In genomic region chr16:84292032-84292431, GRCh38 we compare ENCODE assay signal across 14 cellular contexts. TPM values are rescaled to one million over a fixed set of nuclear protein-coding genes. Genes with fewer than 3 reads are reported as not detected.
A peak's percentile ranks its signal among the peaks of the same experiment; 100 is the strongest.
DNase-seq lines count a peak whose midpoint lies in the region; ATAC-seq and TF ChIP-seq lines count a peak whose summit lies in the region.
"Had no signal": no experiment of that assay in that cellular context is flagged by ENCODE, and none has a peak within 500 bp of the region (broad histone marks: within the 10 kb centered on the region; RNA-seq: fewer than 3 reads in every experiment).

No MANE protein-coding gene starts in this region.

- TF ChIP-seq CTCF in HEK293 (tag by site-specific recombination; IDR thresholded peaks at IDR 0.05), result no peak
- TF ChIP-seq CTCF in WTC11 (IDR thresholded peaks at IDR 0.05), result no peak
- TF ChIP-seq CTCF in PC-9 (conservative IDR thresholded peaks at IDR 0.05), result no peak

- POLR2A ChIA-PET in HEK293 (lab: Yijun Ruan, JAX), result no interaction called here
- POLR2A ChIA-PET in WTC11 (lab: Charles Lee), result no interaction called here
- POLR2A ChIA-PET in PC-9 (lab: Charles Lee; ENCODE audit: unreplicated experiment), result no interaction called here

- peaks cover 42% of the 10 kb centered on the region for H3K4me1 Mint-ChIP-seq in WTC11

- CTCF ChIA-PET in HEK293 (lab: Yijun Ruan, JAX), result no interaction called here
- CTCF ChIA-PET in WTC11 (lab: Charles Lee), result interaction anchor here (0.6 to 2.6 kb wide), 4 partner anchors 12 to 64 kb away, joined by 3 to 14 read pairs (median 4); no protein-coding TSS in a partner anchor
- CTCF ChIA-PET in PC-9 (lab: Charles Lee), result no interaction called here

- H3K36me3 Mint-ChIP-seq in WTC11, result no peaks in the 10 kb centered on the region
- H3K36me3 Mint-ChIP-seq: CD8-positive, alpha-beta T cell; T-cell had no signal

- no peaks in the 10 kb centered on the region for H3K9me2 ChIP-seq in PC-9 (ENCODE audit: insufficient read depth)

- H3K36me3 ChIP-seq in HEK293 (ENCODE audit: control insufficient read depth in 2 of 2, insufficient read depth in 1 of 2, low read length in 2 of 2) (no peaks in the 10 kb centered on the region), PC-9 (ENCODE audit: low read depth) (no peaks in the 10 kb centered on the region)

- no TSS peak for BruUV-seq in PC-9 (replicated peaks; lab: Mats Ljungman, UMichigan)

- intact Hi-C loops in PC-9 (cut with micrococcal nuclease; ENCODE audit: unreplicated experiment), result no loop called here

- peaks cover 51% of the 10 kb centered on the region for H3K27me3 ChIP-seq in PC-9 (ENCODE audit: insufficient read depth, low read depth)

- H3K27ac Mint-ChIP-seq in WTC11, result no peak overlapping the region
- H3K27ac Mint-ChIP-seq: CD8-positive, alpha-beta T cell; HFFc6; stimulated activated naive CD8-positive, alpha-beta T cell treated with anti-CD3 and anti-CD28 coated beads, Interleukin-15, Interleukin-2, amounts not matched to agents 100 ng/mL and 50 ng/mL, for 24 hours; T-cell had no signal

- DNase-seq in NCI-H1694 treated with DMSO at 0.1 percent for 48 hours (lab: John Stamatoyannopoulos, UW), result peak; percentile 42
- DNase-seq in WTC11 (ENCODE audit: low spot score), result no peak
- peak; percentile 35 for DNase-seq in renal cortical epithelial cell (ENCODE audit: low read depth)
- DNase-seq in activated CD4-positive, alpha-beta T cell treated with anti-CD3 and anti-CD28 coated beads for 4 hours, result no peak
- DNase-seq in PC-9, result no peak
- DNase-seq: CD8-positive, alpha-beta T cell; HFFc6; NCI-H1417 treated with DMSO at 0.1 percent for 48 hours; T-cell had no signal

- H3K9me3 ChIP-seq in HEK293 (ENCODE audit: control insufficient read depth, insufficient read depth, low read depth, low read length) (no peaks in the 10 kb centered on the region), PC-9 (ENCODE audit: insufficient read depth, low read depth) (no peaks in the 10 kb centered on the region)

- peaks cover 7% of the 10 kb centered on the region for H3K9me3 Mint-ChIP-seq in WTC11
- H3K9me3 Mint-ChIP-seq: CD8-positive, alpha-beta T cell; HFFc6; neural crest cell; stimulated activated naive CD8-positive, alpha-beta T cell treated with anti-CD3 and anti-CD28 coated beads, Interleukin-15, Interleukin-2, amounts not matched to agents 100 ng/mL and 50 ng/mL, for 24 hours; T-cell had no signal

- H3K4me3 ChIP-seq in HEK293 (ENCODE audit: low read depth, low read length), result no peak overlapping the region
- H3K4me3 ChIP-seq in PC-9, result no peak overlapping the region

- H3K4me1 ChIP-seq in HEK293 (ENCODE audit: control insufficient read depth, insufficient read depth, low read length), result no peaks in the 10 kb centered on the region
- H3K4me1 ChIP-seq in PC-9 (replicated peaks; ENCODE audit: insufficient read depth), result no peaks in the 10 kb centered on the region

- no peaks in the 10 kb centered on the region for H3K79me2 ChIP-seq in PC-9 (ENCODE audit: low read depth)

- H3K4me3 Mint-ChIP-seq in WTC11, result no peak overlapping the region
- H3K4me3 Mint-ChIP-seq: CD8-positive, alpha-beta T cell; HFFc6; neural crest cell; stimulated activated naive CD8-positive, alpha-beta T cell treated with anti-CD3 and anti-CD28 coated beads, Interleukin-15, Interleukin-2, amounts not matched to agents 100 ng/mL and 50 ng/mL, for 24 hours; T-cell had no signal

- ATAC-seq in WTC11 (peak; percentile 40), GM19351 (IDR thresholded peaks at IDR 0.05; ENCODE audit: unreplicated experiment) (no peak)
- ATAC-seq: CD8-positive, alpha-beta T cell; T-cell had no signal

- no peaks in the 10 kb centered on the region for H4K20me1 ChIP-seq in PC-9 (ENCODE audit: insufficient read depth)

- H3K4me2 ChIP-seq in PC-9, result no peak overlapping the region

- H3K27ac ChIP-seq in HEK293 (ENCODE audit: extremely low read depth, low read depth, low read length), result no peak overlapping the region
- no peak overlapping the region for H3K27ac ChIP-seq in PC-9

- peaks cover 3% of the 10 kb centered on the region; the same call in 1 of the 2 replicates for H3K27me3 Mint-ChIP-seq in WTC11 (ENCODE audit: low read depth)

- H3F3A ChIP-seq in PC-9 (ENCODE audit: insufficient read depth, low read depth), result no peaks in the 10 kb centered on the region

- no peak overlapping the region for H2AFZ ChIP-seq in PC-9

TF ChIP-seq in HEK293, 187 proteins besides CTCF, POLR2A, EP300 and RAD21 (continues in another document):
- TF ChIP-seq ZNF521 (tag by site-specific recombination; IDR thresholded peaks at IDR 0.05) (no peak), ZSCAN5A (tag by site-specific recombination; IDR thresholded peaks at IDR 0.05) (no peak), ZBTB7A (tag by site-specific recombination; IDR thresholded peaks at IDR 0.05; ENCODE audit: low read depth) (no peak), OSR2 (tag by site-specific recombination; IDR thresholded peaks at IDR 0.05) (no peak)
- TF ChIP-seq, protein P1, sequence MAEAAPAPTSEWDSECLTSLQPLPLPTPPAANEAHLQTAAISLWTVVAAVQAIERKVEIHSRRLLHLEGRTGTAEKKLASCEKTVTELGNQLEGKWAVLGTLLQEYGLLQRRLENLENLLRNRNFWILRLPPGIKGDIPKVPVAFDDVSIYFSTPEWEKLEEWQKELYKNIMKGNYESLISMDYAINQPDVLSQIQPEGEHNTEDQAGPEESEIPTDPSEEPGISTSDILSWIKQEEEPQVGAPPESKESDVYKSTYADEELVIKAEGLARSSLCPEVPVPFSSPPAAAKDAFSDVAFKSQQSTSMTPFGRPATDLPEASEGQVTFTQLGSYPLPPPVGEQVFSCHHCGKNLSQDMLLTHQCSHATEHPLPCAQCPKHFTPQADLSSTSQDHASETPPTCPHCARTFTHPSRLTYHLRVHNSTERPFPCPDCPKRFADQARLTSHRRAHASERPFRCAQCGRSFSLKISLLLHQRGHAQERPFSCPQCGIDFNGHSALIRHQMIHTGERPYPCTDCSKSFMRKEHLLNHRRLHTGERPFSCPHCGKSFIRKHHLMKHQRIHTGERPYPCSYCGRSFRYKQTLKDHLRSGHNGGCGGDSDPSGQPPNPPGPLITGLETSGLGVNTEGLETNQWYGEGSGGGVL (tag by site-specific recombination; IDR thresholded peaks at IDR 0.05), result peak; percentile 55

TF ChIP-seq in WTC11, 78 proteins besides CTCF, POLR2A, EP300 and RAD21:
- TF ChIP-seq ZNF138 (CRISPR knock-in tag; conservative IDR thresholded peaks at IDR 0.05), result no peak
- no peak for TF ChIP-seq MYBL2 (CRISPR knock-in tag; IDR thresholded peaks at IDR 0.05)
- no peak for TF ChIP-seq CREB1 (CRISPR knock-in tag; IDR thresholded peaks at IDR 0.05)
- TF ChIP-seq ELF4 (CRISPR knock-in tag; IDR thresholded peaks at IDR 0.05; ENCODE audit: low read depth), result no peak
- no peak for TF ChIP-seq ZNF317 (CRISPR knock-in tag; IDR thresholded peaks at IDR 0.05; ENCODE audit: borderline replicate concordance, low read depth)
- TF ChIP-seq MAX (CRISPR knock-in tag; IDR thresholded peaks at IDR 0.05), result no peak
- TF ChIP-seq NR2C2 (CRISPR knock-in tag; IDR thresholded peaks at IDR 0.05), result no peak
- TF ChIP-seq TCF7 (CRISPR knock-in tag; IDR thresholded peaks at IDR 0.05; ENCODE audit: low read depth), result no peak
- TF ChIP-seq CDX4 (CRISPR knock-in tag; IDR thresholded peaks at IDR 0.05; ENCODE audit: borderline replicate concordance), result no peak
- no peak for TF ChIP-seq KAT7 (CRISPR knock-in tag; IDR thresholded peaks at IDR 0.05; ENCODE audit: borderline replicate concordance)
- no peak for TF ChIP-seq NR3C1 (CRISPR knock-in tag; conservative IDR thresholded peaks at IDR 0.05; ENCODE audit: low read depth)
- TF ChIP-seq TEAD4 (CRISPR knock-in tag; IDR thresholded peaks at IDR 0.05), result no peak
- TF ChIP-seq SP1 (CRISPR knock-in tag; conservative IDR thresholded peaks at IDR 0.05), result no peak
- no peak for TF ChIP-seq ZNF423 (CRISPR knock-in tag; IDR thresholded peaks at IDR 0.05)
- no peak for TF ChIP-seq FOXK1 (CRISPR knock-in tag; IDR thresholded peaks at IDR 0.05)
- no peak for TF ChIP-seq OVOL2 (CRISPR knock-in tag; IDR thresholded peaks at IDR 0.05; ENCODE audit: borderline replicate concordance)
- TF ChIP-seq FOXP4 (CRISPR knock-in tag; IDR thresholded peaks at IDR 0.05), result no peak

RNA-seq across cellular contexts. Expression of gene WFDC1, which starts 2.6 kb away (rescaled TPM):
- total RNA-seq in WTC11 (2021) (0.32 to 0.50 TPM (median 0.41 TPM) in 3 replicates), renal cortical epithelial cell (0.05 TPM in 1 of 2 replicates, not detected in the other), PC-9 (2021) (not detected in 2 replicates)
- total RNA-seq: CD8-positive, alpha-beta T cell; T-cell had no signal

RNA-seq across cellular contexts. Expression of gene KCNG4, which starts 52.2 kb away (rescaled TPM):
- total RNA-seq in WTC11 (2021), result not detected in 3 replicates
- total RNA-seq in renal cortical epithelial cell, result not detected in 2 replicates
- total RNA-seq in PC-9 (2021), result not detected in 2 replicates
- total RNA-seq: CD8-positive, alpha-beta T cell; HFFc6; liver; neural crest cell; T-cell had no signal

Comparison
In these comparisons a context has a peak if more than half of its experiments do, and no peak if none do; other contexts are left out.
1. DNase-seq: peak in NCI-H1694 treated with DMSO at 0.1 percent for 48 hours (single experiment) and renal cortical epithelial cell (single experiment); none in WTC11 (single experiment), activated CD4-positive, alpha-beta T cell treated with anti-CD3 and anti-CD28 coated beads for 4 hours (0 of 2) and PC-9 (0 of 2).